Comparison of ENCODE assay signal across 1 cellular context in the genomic region with DNA sequence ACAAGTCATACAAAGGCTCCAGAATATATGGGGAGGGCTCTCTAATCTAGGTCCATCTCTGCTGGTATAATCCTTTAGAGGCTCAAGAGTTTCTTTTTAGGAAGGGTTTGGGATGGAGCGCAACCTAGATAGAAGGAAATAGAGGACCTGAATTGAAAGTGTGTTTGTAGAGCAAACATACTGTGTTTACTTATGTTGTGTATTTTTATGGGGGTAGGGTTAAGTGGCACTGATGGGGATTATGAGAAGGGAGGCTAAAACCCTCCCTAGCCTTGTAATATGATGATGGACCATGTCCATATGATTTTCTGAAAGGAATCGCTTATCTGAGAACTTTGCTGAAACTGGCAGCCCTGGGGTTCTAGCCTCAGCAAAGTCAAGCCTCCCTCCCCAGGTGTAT.
TF ChIP-seq lines count a peak whose summit lies in the region.

No MANE protein-coding gene starts in this region.

TF ChIP-seq in HepG2, 621 proteins besides CTCF, POLR2A, EP300 and RAD21 (continued from another document and continues in another):
- TF ChIP-seq, protein P1, sequence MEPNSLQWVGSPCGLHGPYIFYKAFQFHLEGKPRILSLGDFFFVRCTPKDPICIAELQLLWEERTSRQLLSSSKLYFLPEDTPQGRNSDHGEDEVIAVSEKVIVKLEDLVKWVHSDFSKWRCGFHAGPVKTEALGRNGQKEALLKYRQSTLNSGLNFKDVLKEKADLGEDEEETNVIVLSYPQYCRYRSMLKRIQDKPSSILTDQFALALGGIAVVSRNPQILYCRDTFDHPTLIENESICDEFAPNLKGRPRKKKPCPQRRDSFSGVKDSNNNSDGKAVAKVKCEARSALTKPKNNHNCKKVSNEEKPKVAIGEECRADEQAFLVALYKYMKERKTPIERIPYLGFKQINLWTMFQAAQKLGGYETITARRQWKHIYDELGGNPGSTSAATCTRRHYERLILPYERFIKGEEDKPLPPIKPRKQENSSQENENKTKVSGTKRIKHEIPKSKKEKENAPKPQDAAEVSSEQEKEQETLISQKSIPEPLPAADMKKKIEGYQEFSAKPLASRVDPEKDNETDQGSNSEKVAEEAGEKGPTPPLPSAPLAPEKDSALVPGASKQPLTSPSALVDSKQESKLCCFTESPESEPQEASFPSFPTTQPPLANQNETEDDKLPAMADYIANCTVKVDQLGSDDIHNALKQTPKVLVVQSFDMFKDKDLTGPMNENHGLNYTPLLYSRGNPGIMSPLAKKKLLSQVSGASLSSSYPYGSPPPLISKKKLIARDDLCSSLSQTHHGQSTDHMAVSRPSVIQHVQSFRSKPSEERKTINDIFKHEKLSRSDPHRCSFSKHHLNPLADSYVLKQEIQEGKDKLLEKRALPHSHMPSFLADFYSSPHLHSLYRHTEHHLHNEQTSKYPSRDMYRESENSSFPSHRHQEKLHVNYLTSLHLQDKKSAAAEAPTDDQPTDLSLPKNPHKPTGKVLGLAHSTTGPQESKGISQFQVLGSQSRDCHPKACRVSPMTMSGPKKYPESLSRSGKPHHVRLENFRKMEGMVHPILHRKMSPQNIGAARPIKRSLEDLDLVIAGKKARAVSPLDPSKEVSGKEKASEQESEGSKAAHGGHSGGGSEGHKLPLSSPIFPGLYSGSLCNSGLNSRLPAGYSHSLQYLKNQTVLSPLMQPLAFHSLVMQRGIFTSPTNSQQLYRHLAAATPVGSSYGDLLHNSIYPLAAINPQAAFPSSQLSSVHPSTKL (CRISPR knock-in tag; IDR thresholded peaks at IDR 0.05): peak; percentile 98
- TF ChIP-seq KDM6A (CRISPR knock-in tag; IDR thresholded peaks at IDR 0.05; ENCODE audit: low read depth): peak; percentile 51; the same call in 1 of the 2 replicates
- TF ChIP-seq, protein P2, sequence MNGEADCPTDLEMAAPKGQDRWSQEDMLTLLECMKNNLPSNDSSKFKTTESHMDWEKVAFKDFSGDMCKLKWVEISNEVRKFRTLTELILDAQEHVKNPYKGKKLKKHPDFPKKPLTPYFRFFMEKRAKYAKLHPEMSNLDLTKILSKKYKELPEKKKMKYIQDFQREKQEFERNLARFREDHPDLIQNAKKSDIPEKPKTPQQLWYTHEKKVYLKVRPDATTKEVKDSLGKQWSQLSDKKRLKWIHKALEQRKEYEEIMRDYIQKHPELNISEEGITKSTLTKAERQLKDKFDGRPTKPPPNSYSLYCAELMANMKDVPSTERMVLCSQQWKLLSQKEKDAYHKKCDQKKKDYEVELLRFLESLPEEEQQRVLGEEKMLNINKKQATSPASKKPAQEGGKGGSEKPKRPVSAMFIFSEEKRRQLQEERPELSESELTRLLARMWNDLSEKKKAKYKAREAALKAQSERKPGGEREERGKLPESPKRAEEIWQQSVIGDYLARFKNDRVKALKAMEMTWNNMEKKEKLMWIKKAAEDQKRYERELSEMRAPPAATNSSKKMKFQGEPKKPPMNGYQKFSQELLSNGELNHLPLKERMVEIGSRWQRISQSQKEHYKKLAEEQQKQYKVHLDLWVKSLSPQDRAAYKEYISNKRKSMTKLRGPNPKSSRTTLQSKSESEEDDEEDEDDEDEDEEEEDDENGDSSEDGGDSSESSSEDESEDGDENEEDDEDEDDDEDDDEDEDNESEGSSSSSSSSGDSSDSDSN (CRISPR knock-in tag; IDR thresholded peaks at IDR 0.05): no peak
- peak; percentile 50; the same call in 1 of the 2 replicates for TF ChIP-seq MEF2D (CRISPR knock-in tag; IDR thresholded peaks at IDR 0.05)
- TF ChIP-seq, protein P3, sequence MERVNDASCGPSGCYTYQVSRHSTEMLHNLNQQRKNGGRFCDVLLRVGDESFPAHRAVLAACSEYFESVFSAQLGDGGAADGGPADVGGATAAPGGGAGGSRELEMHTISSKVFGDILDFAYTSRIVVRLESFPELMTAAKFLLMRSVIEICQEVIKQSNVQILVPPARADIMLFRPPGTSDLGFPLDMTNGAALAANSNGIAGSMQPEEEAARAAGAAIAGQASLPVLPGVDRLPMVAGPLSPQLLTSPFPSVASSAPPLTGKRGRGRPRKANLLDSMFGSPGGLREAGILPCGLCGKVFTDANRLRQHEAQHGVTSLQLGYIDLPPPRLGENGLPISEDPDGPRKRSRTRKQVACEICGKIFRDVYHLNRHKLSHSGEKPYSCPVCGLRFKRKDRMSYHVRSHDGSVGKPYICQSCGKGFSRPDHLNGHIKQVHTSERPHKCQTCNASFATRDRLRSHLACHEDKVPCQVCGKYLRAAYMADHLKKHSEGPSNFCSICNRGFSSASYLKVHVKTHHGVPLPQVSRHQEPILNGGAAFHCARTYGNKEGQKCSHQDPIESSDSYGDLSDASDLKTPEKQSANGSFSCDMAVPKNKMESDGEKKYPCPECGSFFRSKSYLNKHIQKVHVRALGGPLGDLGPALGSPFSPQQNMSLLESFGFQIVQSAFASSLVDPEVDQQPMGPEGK (CRISPR knock-in tag; IDR thresholded peaks at IDR 0.05): peak; percentile 96
- TF ChIP-seq SALL1 (CRISPR knock-in tag; IDR thresholded peaks at IDR 0.05): peak; percentile 65; the same call in 1 of the 2 replicates
- 0 out of 2 replicates have a peak, but pooled peaks have one; percentile 32 for TF ChIP-seq ARNT2 (CRISPR knock-in tag; IDR thresholded peaks at IDR 0.05; ENCODE audit: low read depth)
- 0 out of 2 replicates have a peak, but pooled peaks have one; percentile 13 for TF ChIP-seq HNF4G (IDR thresholded peaks at IDR 0.05; ENCODE audit: borderline replicate concordance, low read depth, low read length)
- TF ChIP-seq HNF4G (CRISPR knock-in tag; IDR thresholded peaks at IDR 0.05; ENCODE audit: borderline replicate concordance, low read depth): no peak
- no peak for TF ChIP-seq ZNF556 (CRISPR knock-in tag; IDR thresholded peaks at IDR 0.05; ENCODE audit: borderline replicate concordance)
- no peak for TF ChIP-seq HNRNPUL1 (IDR thresholded peaks at IDR 0.05; ENCODE audit: low read depth, low read length)
- peak; percentile 95 for TF ChIP-seq FOXA1 (IDR thresholded peaks at IDR 0.05)
- TF ChIP-seq FOXA1 (CRISPR knock-in tag; IDR thresholded peaks at IDR 0.05): peak; percentile 99
- TF ChIP-seq, protein P4, sequence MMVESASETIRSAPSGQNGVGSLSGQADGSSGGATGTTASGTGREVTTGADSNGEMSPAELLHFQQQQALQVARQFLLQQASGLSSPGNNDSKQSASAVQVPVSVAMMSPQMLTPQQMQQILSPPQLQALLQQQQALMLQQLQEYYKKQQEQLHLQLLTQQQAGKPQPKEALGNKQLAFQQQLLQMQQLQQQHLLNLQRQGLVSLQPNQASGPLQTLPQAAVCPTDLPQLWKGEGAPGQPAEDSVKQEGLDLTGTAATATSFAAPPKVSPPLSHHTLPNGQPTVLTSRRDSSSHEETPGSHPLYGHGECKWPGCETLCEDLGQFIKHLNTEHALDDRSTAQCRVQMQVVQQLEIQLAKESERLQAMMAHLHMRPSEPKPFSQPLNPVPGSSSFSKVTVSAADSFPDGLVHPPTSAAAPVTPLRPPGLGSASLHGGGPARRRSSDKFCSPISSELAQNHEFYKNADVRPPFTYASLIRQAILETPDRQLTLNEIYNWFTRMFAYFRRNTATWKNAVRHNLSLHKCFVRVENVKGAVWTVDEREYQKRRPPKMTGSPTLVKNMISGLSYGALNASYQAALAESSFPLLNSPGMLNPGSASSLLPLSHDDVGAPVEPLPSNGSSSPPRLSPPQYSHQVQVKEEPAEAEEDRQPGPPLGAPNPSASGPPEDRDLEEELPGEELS (CRISPR knock-in tag; IDR thresholded peaks at IDR 0.05): peak; percentile 90
- TF ChIP-seq ZNF225 (CRISPR knock-in tag; IDR thresholded peaks at IDR 0.05): no peak
- TF ChIP-seq MIER3 (CRISPR knock-in tag; IDR thresholded peaks at IDR 0.05; ENCODE audit: borderline replicate concordance): peak; percentile 81; the same call in 1 of the 2 replicates
- peak; percentile 96 for TF ChIP-seq GATAD2A (CRISPR knock-in tag; IDR thresholded peaks at IDR 0.05)
- TF ChIP-seq, protein P5, sequence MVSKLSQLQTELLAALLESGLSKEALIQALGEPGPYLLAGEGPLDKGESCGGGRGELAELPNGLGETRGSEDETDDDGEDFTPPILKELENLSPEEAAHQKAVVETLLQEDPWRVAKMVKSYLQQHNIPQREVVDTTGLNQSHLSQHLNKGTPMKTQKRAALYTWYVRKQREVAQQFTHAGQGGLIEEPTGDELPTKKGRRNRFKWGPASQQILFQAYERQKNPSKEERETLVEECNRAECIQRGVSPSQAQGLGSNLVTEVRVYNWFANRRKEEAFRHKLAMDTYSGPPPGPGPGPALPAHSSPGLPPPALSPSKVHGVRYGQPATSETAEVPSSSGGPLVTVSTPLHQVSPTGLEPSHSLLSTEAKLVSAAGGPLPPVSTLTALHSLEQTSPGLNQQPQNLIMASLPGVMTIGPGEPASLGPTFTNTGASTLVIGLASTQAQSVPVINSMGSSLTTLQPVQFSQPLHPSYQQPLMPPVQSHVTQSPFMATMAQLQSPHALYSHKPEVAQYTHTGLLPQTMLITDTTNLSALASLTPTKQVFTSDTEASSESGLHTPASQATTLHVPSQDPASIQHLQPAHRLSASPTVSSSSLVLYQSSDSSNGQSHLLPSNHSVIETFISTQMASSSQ (IDR thresholded peaks at IDR 0.05; ENCODE audit: low read depth): peak; percentile 66; the same call in 1 of the 2 replicates
- TF ChIP-seq, protein P5 (CRISPR knock-in tag; IDR thresholded peaks at IDR 0.05; ENCODE audit: borderline replicate concordance): peak; percentile 87; the same call in 1 of the 2 replicates
- no peak for TF ChIP-seq ZNF382 (CRISPR knock-in tag; IDR thresholded peaks at IDR 0.05; ENCODE audit: borderline replicate concordance)
- no peak for TF ChIP-seq ZMYM2 (CRISPR knock-in tag; IDR thresholded peaks at IDR 0.05)
- peak; percentile 35; the same call in 1 of the 2 replicates for TF ChIP-seq FOXK1 (CRISPR knock-in tag; IDR thresholded peaks at IDR 0.05; ENCODE audit: borderline replicate concordance, low read depth)
- TF ChIP-seq KLF11 (CRISPR knock-in tag; IDR thresholded peaks at IDR 0.05): 0 out of 2 replicates have a peak, but pooled peaks have one; percentile 34
- TF ChIP-seq, protein P6, sequence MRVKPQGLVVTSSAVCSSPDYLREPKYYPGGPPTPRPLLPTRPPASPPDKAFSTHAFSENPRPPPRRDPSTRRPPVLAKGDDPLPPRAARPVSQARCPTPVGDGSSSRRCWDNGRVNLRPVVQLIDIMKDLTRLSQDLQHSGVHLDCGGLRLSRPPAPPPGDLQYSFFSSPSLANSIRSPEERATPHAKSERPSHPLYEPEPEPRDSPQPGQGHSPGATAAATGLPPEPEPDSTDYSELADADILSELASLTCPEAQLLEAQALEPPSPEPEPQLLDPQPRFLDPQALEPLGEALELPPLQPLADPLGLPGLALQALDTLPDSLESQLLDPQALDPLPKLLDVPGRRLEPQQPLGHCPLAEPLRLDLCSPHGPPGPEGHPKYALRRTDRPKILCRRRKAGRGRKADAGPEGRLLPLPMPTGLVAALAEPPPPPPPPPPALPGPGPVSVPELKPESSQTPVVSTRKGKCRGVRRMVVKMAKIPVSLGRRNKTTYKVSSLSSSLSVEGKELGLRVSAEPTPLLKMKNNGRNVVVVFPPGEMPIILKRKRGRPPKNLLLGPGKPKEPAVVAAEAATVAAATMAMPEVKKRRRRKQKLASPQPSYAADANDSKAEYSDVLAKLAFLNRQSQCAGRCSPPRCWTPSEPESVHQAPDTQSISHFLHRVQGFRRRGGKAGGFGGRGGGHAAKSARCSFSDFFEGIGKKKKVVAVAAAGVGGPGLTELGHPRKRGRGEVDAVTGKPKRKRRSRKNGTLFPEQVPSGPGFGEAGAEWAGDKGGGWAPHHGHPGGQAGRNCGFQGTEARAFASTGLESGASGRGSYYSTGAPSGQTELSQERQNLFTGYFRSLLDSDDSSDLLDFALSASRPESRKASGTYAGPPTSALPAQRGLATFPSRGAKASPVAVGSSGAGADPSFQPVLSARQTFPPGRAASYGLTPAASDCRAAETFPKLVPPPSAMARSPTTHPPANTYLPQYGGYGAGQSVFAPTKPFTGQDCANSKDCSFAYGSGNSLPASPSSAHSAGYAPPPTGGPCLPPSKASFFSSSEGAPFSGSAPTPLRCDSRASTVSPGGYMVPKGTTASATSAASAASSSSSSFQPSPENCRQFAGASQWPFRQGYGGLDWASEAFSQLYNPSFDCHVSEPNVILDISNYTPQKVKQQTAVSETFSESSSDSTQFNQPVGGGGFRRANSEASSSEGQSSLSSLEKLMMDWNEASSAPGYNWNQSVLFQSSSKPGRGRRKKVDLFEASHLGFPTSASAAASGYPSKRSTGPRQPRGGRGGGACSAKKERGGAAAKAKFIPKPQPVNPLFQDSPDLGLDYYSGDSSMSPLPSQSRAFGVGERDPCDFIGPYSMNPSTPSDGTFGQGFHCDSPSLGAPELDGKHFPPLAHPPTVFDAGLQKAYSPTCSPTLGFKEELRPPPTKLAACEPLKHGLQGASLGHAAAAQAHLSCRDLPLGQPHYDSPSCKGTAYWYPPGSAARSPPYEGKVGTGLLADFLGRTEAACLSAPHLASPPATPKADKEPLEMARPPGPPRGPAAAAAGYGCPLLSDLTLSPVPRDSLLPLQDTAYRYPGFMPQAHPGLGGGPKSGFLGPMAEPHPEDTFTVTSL (CRISPR knock-in tag; IDR thresholded peaks at IDR 0.05; ENCODE audit: borderline replicate concordance): peak; percentile 94
- TF ChIP-seq ATF1 (CRISPR knock-in tag; IDR thresholded peaks at IDR 0.05): peak; percentile 56; the same call in 1 of the 2 replicates
- no peak for TF ChIP-seq ZNF772 (CRISPR knock-in tag; IDR thresholded peaks at IDR 0.05)
- TF ChIP-seq RCOR2 (CRISPR knock-in tag; IDR thresholded peaks at IDR 0.05): peak; percentile 93
- peak; percentile 89 for TF ChIP-seq SIX4 (CRISPR knock-in tag; IDR thresholded peaks at IDR 0.05)
- TF ChIP-seq BCL6 (CRISPR knock-in tag; IDR thresholded peaks at IDR 0.05): peak; percentile 98
- no peak for TF ChIP-seq DNMT1 (CRISPR knock-in tag; IDR thresholded peaks at IDR 0.05)
- peak in 1 of 2 experiments; percentile 53; a peak in 1 of 4 replicates for TF ChIP-seq NR2F1 (CRISPR knock-in tag; IDR thresholded peaks at IDR 0.05)
- peak; percentile 45; the same call in 1 of the 2 replicates for TF ChIP-seq EHMT2 (IDR thresholded peaks at IDR 0.05; ENCODE audit: borderline replicate concordance, low read depth, low read length)
- no peak for TF ChIP-seq SP4 (CRISPR knock-in tag; IDR thresholded peaks at IDR 0.05)
- TF ChIP-seq MBD4 (IDR thresholded peaks at IDR 0.05; ENCODE audit: borderline replicate concordance, low read length): peak; percentile 76; the same call in 1 of the 2 replicates
- peak; percentile 69 for TF ChIP-seq HNF4A (CRISPR knock-in tag; IDR thresholded peaks at IDR 0.05)
- TF ChIP-seq RXRB (CRISPR knock-in tag; IDR thresholded peaks at IDR 0.05; ENCODE audit: borderline replicate concordance): peak; percentile 75
- TF ChIP-seq ZSCAN31 (CRISPR knock-in tag; IDR thresholded peaks at IDR 0.05; ENCODE audit: low read depth): 0 out of 2 replicates have a peak, but pooled peaks have one; percentile 37
- peak; percentile 83 for TF ChIP-seq MED1 (CRISPR knock-in tag; IDR thresholded peaks at IDR 0.05)
- peak; percentile 90 for TF ChIP-seq SOX5 (CRISPR knock-in tag; IDR thresholded peaks at IDR 0.05; ENCODE audit: borderline replicate concordance)
